Comparison of ENCODE assay signal across 16 cellular contexts in the genomic region with DNA sequence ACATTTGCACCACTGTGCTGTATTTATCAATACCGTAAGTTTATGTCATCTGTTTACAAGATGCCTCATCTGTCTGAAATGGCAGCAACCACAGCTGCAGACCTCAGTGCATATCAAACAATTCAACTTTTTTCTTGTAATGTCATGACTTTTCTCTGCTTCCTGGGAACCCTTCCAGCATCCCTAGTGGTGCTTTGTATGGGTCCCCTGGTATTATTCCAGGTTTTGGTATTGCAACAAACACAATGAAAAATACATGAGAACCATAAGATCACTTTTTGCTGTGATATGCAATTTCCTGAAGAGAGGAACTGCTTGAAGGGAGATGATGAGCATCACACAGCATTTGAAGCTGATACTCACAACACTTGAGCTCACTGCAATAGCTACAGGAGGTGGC. TPM values are rescaled to one million over a fixed set of nuclear protein-coding genes. Genes with fewer than 3 reads are reported as not detected.
DNase-seq lines count a peak whose midpoint lies in the region; ATAC-seq, FAIRE-seq and TF ChIP-seq lines count a peak whose summit lies in the region.
"Had no signal": no experiment of that assay in that cellular context is flagged by ENCODE, and none has a peak within 500 bp of the region (broad histone marks: within the 10 kb centered on the region; RNA-seq: fewer than 3 reads in every experiment).

No MANE protein-coding gene starts in this region.

- no peak for DNase-seq in A549 (ENCODE audit: low read depth in 1 of 2, low spot score in 1 of 2)
- peak; percentile 29 for DNase-seq in M059J (ENCODE audit: low read depth)
- peak; percentile 83 to 84 for DNase-seq in cardiac fibroblast (ENCODE audit: low read depth in 2 of 2)
- peak; percentile 17 for DNase-seq in iris pigment epithelial cell (ENCODE audit: low read depth)
- no peak for DNase-seq in retina
- DNase-seq in SW 1271 (lab: John Stamatoyannopoulos, UW): no peak
- DNase-seq in PC-9: no peak
- DNase-seq in amniotic stem cell (lab: John Stamatoyannopoulos, UW): no peak
- DNase-seq: CD4-positive, CD25-positive, alpha-beta regulatory T cell; DMS53; NCI-H1092; NCI-H187; NCI-H446 treated with DMSO at 0.1 percent for 48 hours; NCI-H748 treated with DMSO at 0.1 percent for 48 hours had no signal

- H3K4me1 ChIP-seq in A549: 0 out of 3 replicates have a peak, but pooled peaks cover 3% of the 10 kb centered on the region
- H3K4me1 ChIP-seq in PC-9 (replicated peaks; ENCODE audit: insufficient read depth): no peaks in the 10 kb centered on the region
- H3K4me1 ChIP-seq: HAP-1 had no signal

- intact Hi-C loops in PC-9 (cut with micrococcal nuclease; ENCODE audit: unreplicated experiment): no loop called here

- H3K79me2 ChIP-seq in PC-9 (ENCODE audit: low read depth): no peaks in the 10 kb centered on the region

- H3K9me2 ChIP-seq in PC-9 (ENCODE audit: insufficient read depth): no peaks in the 10 kb centered on the region

- no peak for TF ChIP-seq RAD21 in A549 (conservative IDR thresholded peaks at IDR 0.05 in 1 of 2, IDR thresholded peaks at IDR 0.05 in 1 of 2)

- H3K27ac ChIP-seq in A549: no peak overlapping the region
- no peak overlapping the region for H3K27ac ChIP-seq in PC-9

- WGBS in A549 (ENCODE audit: missing lambda C conversion rate): 83% methylated on average over 1 of the region's 1 CpG

- FAIRE-seq in A549 (lab: Jason Lieb, UNC): no peak
- FAIRE-seq: GM12891 had no signal

- H3K4me2 ChIP-seq in A549 (no peak overlapping the region), PC-9 (no peak overlapping the region)

- ATAC-seq in A549: no peak

- no peak overlapping the region for H2AFZ ChIP-seq in PC-9

- no TSS peak for BruUV-seq in PC-9 (replicated peaks; lab: Mats Ljungman, UMichigan)

- POLR2A ChIA-PET in A549 (lab: Yijun Ruan, JAX) (no interaction called here), PC-9 (lab: Charles Lee; ENCODE audit: unreplicated experiment) (no interaction called here)

- no peaks in the 10 kb centered on the region for H4K20me1 ChIP-seq in PC-9 (ENCODE audit: insufficient read depth)

- CTCF ChIA-PET in A549 (lab: Yijun Ruan, JAX) (no interaction called here), PC-9 (lab: Charles Lee) (no interaction called here)

- no peaks in the 10 kb centered on the region for H3K36me3 ChIP-seq in PC-9 (ENCODE audit: low read depth)
- H3K36me3 ChIP-seq: HAP-1 had no signal

- TF ChIP-seq CTCF in A549 (IDR thresholded peaks at IDR 0.05) (no peak), cardiac fibroblast (IDR thresholded peaks at IDR 0.05; ENCODE audit: low read depth, low read length) (no peak), PC-9 (conservative IDR thresholded peaks at IDR 0.05) (no peak)

- H3F3A ChIP-seq in PC-9 (ENCODE audit: insufficient read depth, low read depth): no peaks in the 10 kb centered on the region

- H3K27me3 ChIP-seq in PC-9 (ENCODE audit: insufficient read depth, low read depth): no peaks in the 10 kb centered on the region

- TF ChIP-seq EP300 in A549 (IDR thresholded peaks at IDR 0.05): no peak

- H3K4me3 ChIP-seq in A549 (no peak overlapping the region), cardiac fibroblast (replicated peaks in 1 of 2; ENCODE audit: low read depth in 2 of 2, low read length in 2 of 2) (no peak overlapping the region), PC-9 (no peak overlapping the region)
- H3K4me3 ChIP-seq: HAP-1 had no signal

- H3K9me3 ChIP-seq in A549 (no peaks in the 10 kb centered on the region; the same call in 2 of the 3 replicates), PC-9 (ENCODE audit: insufficient read depth, low read depth) (no peaks in the 10 kb centered on the region)
- H3K9me3 ChIP-seq: HAP-1 had no signal

- no peak for TF ChIP-seq POLR2A in A549 (IDR thresholded peaks at IDR 0.05; ENCODE audit: low read length)

TF ChIP-seq in A549, 52 proteins besides CTCF, POLR2A, EP300 and RAD21:
- TF ChIP-seq MAFK (IDR thresholded peaks at IDR 0.05; ENCODE audit: partially characterized antibody) (peak; percentile 49), EHMT2 (IDR thresholded peaks at IDR 0.05; ENCODE audit: low read depth) (no peak), GATA3 (IDR thresholded peaks at IDR 0.05; ENCODE audit: borderline replicate concordance) (no peak)
- TF ChIP-seq, protein P1, sequence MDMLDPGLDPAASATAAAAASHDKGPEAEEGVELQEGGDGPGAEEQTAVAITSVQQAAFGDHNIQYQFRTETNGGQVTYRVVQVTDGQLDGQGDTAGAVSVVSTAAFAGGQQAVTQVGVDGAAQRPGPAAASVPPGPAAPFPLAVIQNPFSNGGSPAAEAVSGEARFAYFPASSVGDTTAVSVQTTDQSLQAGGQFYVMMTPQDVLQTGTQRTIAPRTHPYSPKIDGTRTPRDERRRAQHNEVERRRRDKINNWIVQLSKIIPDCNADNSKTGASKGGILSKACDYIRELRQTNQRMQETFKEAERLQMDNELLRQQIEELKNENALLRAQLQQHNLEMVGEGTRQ (IDR thresholded peaks at IDR 0.05): no peak

RNA-seq across cellular contexts. Expression of gene TXNDC5, which starts 12.0 kb away (rescaled TPM):
- polyA plus RNA-seq in A549 (2011; rRNA removed) (134 and 199 TPM in 2 replicates), A549 (2017; fragmentation: RNase III; extraction: RNeasy Plus Mini Kit Qiagen cat#74134 plus additional on column Dnase treatment) (111 to 115 TPM (median 111 TPM) in 3 replicates)
- polyA plus RNA-seq in A549 (2012; cell fraction: cytosol; rRNA removed): 68.8 and 78.4 TPM in 2 replicates
- 51.6 and 84.8 TPM in 2 replicates for polyA plus RNA-seq in A549 (2012; cell fraction: nucleus; rRNA removed)
- 95.6 and 112 TPM in 2 replicates for polyA minus RNA-seq in A549 (2011; rRNA and poly(A)+ RNA removed)
- 445 and 601 TPM in 2 replicates for total RNA-seq in M059J (2014; rRNA removed; shearing (Covaris generic))
- total RNA-seq in PC-9 (2021): 74.8 and 80.5 TPM in 2 replicates

Comparison
In these comparisons a context has a peak if more than half of its experiments do, and no peak if none do; other contexts are left out.
1. DNase-seq: peak in M059J (single experiment), cardiac fibroblast (2 of 2) and iris pigment epithelial cell (single experiment); none in A549 (0 of 2), retina (single experiment), SW 1271 (0 of 2), PC-9 (0 of 2) and amniotic stem cell (single experiment).